8 cellular contexts compared by ENCODE assay signal in genomic region chr21:33642027-33642895, GRCh38.
DNase-seq lines count a peak whose midpoint lies in the region; ATAC-seq lines count a peak whose summit lies in the region.

ITSN1 (plus strand) TSS chr21:33642501; CDS start chr21:33718829, 76,328 bp downstream.

- peak; percentile 82 for ATAC-seq in GM19025 (IDR thresholded peaks at IDR 0.05; ENCODE audit: low read depth, unreplicated experiment)
- ATAC-seq in HG03354 (IDR thresholded peaks at IDR 0.05; ENCODE audit: poor library complexity, severe bottlenecking, unreplicated experiment): peak; percentile 88

- DNase-seq in AG08396 (ENCODE audit: low spot score): peak; percentile 96
- peak; percentile 99 for DNase-seq in NCI-H446 (lab: John Stamatoyannopoulos, UW)
- DNase-seq in activated CD4-positive, CD25-positive, alpha-beta regulatory T cell treated with anti-CD3 and anti-CD28 coated beads, Interleukin-2, amount 50 U/mL, for 72 hours: peak; percentile 98
- peak; percentile 99 for DNase-seq in cerebellar nuclear complex (lab: John Stamatoyannopoulos, UW)
- DNase-seq in islet precursor cell: peak; percentile 100
- DNase-seq in stimulated activated CD4-positive, alpha-beta T cell treated with anti-CD3 and anti-CD28 coated beads, Interleukin-12 subunit alpha, Interleukin-12 subunit beta, amount 100 ng/mL, for 4 hours: peak; percentile 100

Comparison
In these comparisons a context has a peak if more than half of its experiments do, and no peak if none do; other contexts are left out.
1. Peak in every context shown above with its lines: DNase-seq and ATAC-seq.